17 cellular contexts compared by ENCODE assay signal in genomic region chr2:51758080-51758479, GRCh38.
A peak's percentile ranks its signal among the peaks of the same experiment; 100 is the strongest.
DNase-seq lines count a peak whose midpoint lies in the region; ATAC-seq and TF ChIP-seq lines count a peak whose summit lies in the region.
"Had no signal": no experiment of that assay in that cellular context is flagged by ENCODE, and none has a peak within 500 bp of the region (broad histone marks: within the 10 kb centered on the region; RNA-seq: fewer than 3 reads in every experiment).

No MANE protein-coding gene starts in this region.

- no peak for DNase-seq in GM23338 (ENCODE audit: low spot score)
- DNase-seq in PC-3, result peak; percentile 4
- no peak for DNase-seq in progenitor cell of endocrine pancreas (ENCODE audit: low spot score, unreplicated experiment)
- no peak for DNase-seq in Kasumi-1 (lab: John Stamatoyannopoulos, UW)
- DNase-seq: AML-193; CD4-positive, alpha-beta T cell; DMS153; DND-41; EL; GOT3; H7; KBM-7 had no signal

- intact Hi-C loops in PC-3 (cut with micrococcal nuclease), result no loop called here

- H3K36me3 Mint-ChIP-seq in GM23338 (ENCODE audit: low read depth), result no peaks in the 10 kb centered on the region
- peaks cover 3% of the 10 kb centered on the region for H3K36me3 Mint-ChIP-seq in progenitor cell of endocrine pancreas (ENCODE audit: insufficient read depth)
- H3K36me3 Mint-ChIP-seq: IgD-negative memory B cell had no signal

- H3K4me3 ChIP-seq in ACC112 (ENCODE audit: low read depth, low read length) (no peak overlapping the region), GM23338 (no peak overlapping the region), PC-3 (ENCODE audit: low read length) (no peak overlapping the region)
- H3K4me3 ChIP-seq: GM12878 had no signal

- H3K27me3 Mint-ChIP-seq in GM23338 (ENCODE audit: insufficient read depth, low read depth, poor library complexity) (no peaks in the 10 kb centered on the region), progenitor cell of endocrine pancreas (no peaks in the 10 kb centered on the region)
- H3K27me3 Mint-ChIP-seq: CD4-positive, alpha-beta T cell; IgD-negative memory B cell had no signal

- H3K4me3 Mint-ChIP-seq in GM23338 (no peak overlapping the region), progenitor cell of endocrine pancreas (ENCODE audit: low read depth) (no peak overlapping the region)
- H3K4me3 Mint-ChIP-seq: CD4-positive, alpha-beta T cell; IgD-negative memory B cell had no signal

- peak overlapping the region; percentile 69 for H2AFZ ChIP-seq in ACC112 (ENCODE audit: low read length, unreplicated experiment)
- no peak overlapping the region for H2AFZ ChIP-seq in GM23338
- peak overlapping the region; percentile 37; the same call in 1 of the 2 replicates for H2AFZ ChIP-seq in PC-3 (ENCODE audit: low read length)

- CTCF ChIA-PET in PC-3 (lab: Charles Lee), result no interaction called here

- peaks cover 9% of the 10 kb centered on the region for H3K4me1 ChIP-seq in ACC112 (ENCODE audit: control insufficient read depth, insufficient read depth, low read length, unreplicated experiment)
- no peaks in the 10 kb centered on the region for H3K4me1 ChIP-seq in GM23338 (ENCODE audit: insufficient read depth)
- H3K4me1 ChIP-seq in PC-3 (ENCODE audit: insufficient read depth, low read length), result no peaks in the 10 kb centered on the region

- H3F3A ChIP-seq in GM23338 (replicated peaks; ENCODE audit: low read depth) (no peaks in the 10 kb centered on the region), PC-3 (ENCODE audit: low read length, unreplicated experiment) (no peaks in the 10 kb centered on the region)

- no peaks in the 10 kb centered on the region for H3K79me2 ChIP-seq in ACC112 (ENCODE audit: control insufficient read depth, insufficient read depth, low read length, unreplicated experiment)
- no peaks in the 10 kb centered on the region for H3K79me2 ChIP-seq in GM23338 (replicated peaks; ENCODE audit: insufficient read depth)
- no peaks in the 10 kb centered on the region for H3K79me2 ChIP-seq in PC-3 (ENCODE audit: low read length)

- no peaks in the 10 kb centered on the region for H3K36me3 ChIP-seq in ACC112 (ENCODE audit: insufficient read depth, low read length)
- H3K36me3 ChIP-seq in GM23338 (ENCODE audit: insufficient read depth), result no peaks in the 10 kb centered on the region
- H3K36me3 ChIP-seq in PC-3 (ENCODE audit: low read depth, low read length), result no peaks in the 10 kb centered on the region

- TF ChIP-seq CTCF in GM23338 (conservative IDR thresholded peaks at IDR 0.05; ENCODE audit: low read depth in 2 of 2) (no peak), PC-3 (conservative IDR thresholded peaks at IDR 0.05; ENCODE audit: low read depth, low read length) (no peak), progenitor cell of endocrine pancreas (IDR thresholded peaks at IDR 0.05; ENCODE audit: unreplicated experiment) (no peak)

- no peaks in the 10 kb centered on the region for H3K9me2 ChIP-seq in GM23338 (ENCODE audit: insufficient read depth)
- H3K9me2 ChIP-seq in PC-3 (replicated peaks; ENCODE audit: low read length), result 0 out of 2 replicates have a peak, but pooled peaks cover 2% of the 10 kb centered on the region

- H4K20me1 ChIP-seq in GM23338 (replicated peaks; ENCODE audit: insufficient read depth), result no peaks in the 10 kb centered on the region
- H4K20me1 ChIP-seq in PC-3 (ENCODE audit: low read length), result no peaks in the 10 kb centered on the region

- H3K4me2 ChIP-seq in GM23338, result no peak overlapping the region
- H3K4me2 ChIP-seq in PC-3 (ENCODE audit: low read length), result no peak overlapping the region

- H3K9ac ChIP-seq in PC-3 (ENCODE audit: low read length), result no peak overlapping the region

- no peaks in the 10 kb centered on the region for H3K4me1 Mint-ChIP-seq in GM23338
- peaks cover 8% of the 10 kb centered on the region for H3K4me1 Mint-ChIP-seq in progenitor cell of endocrine pancreas (ENCODE audit: low read depth)
- H3K4me1 Mint-ChIP-seq: IgD-negative memory B cell had no signal

- peak overlapping the region; percentile 59; the same call in 1 of the 2 replicates for H3K27ac Mint-ChIP-seq in GM23338
- peak overlapping the region; percentile 88 for H3K27ac Mint-ChIP-seq in progenitor cell of endocrine pancreas
- H3K27ac Mint-ChIP-seq: CD4-positive, alpha-beta T cell; IgD-negative memory B cell had no signal

- no TSS peak for BruUV-seq in PC-3 (replicated peaks; lab: Mats Ljungman, UMichigan)

- H3K27me3 ChIP-seq in ACC112 (ENCODE audit: insufficient read depth, low read length) (no peaks in the 10 kb centered on the region), GM23338 (ENCODE audit: insufficient read depth) (no peaks in the 10 kb centered on the region), PC-3 (ENCODE audit: low read length) (no peaks in the 10 kb centered on the region)

- no peak for ATAC-seq in GM23338
- ATAC-seq in PC-3, result no peak
- no peak for ATAC-seq in GM21576 (IDR thresholded peaks at IDR 0.05; ENCODE audit: unreplicated experiment)
- ATAC-seq: GM12878 had no signal

- H3K9me3 Mint-ChIP-seq in GM23338 (no peaks in the 10 kb centered on the region), progenitor cell of endocrine pancreas (ENCODE audit: low read depth) (peaks cover 11% of the 10 kb centered on the region)
- H3K9me3 Mint-ChIP-seq: CD4-positive, alpha-beta T cell had no signal

- POLR2A ChIA-PET in PC-3 (lab: Charles Lee; ENCODE audit: unreplicated experiment), result no interaction called here

- no peak overlapping the region for H3K27ac ChIP-seq in ACC112 (ENCODE audit: low read depth, low read length)
- no peak overlapping the region for H3K27ac ChIP-seq in GM23338 (ENCODE audit: low read depth)
- no peak overlapping the region for H3K27ac ChIP-seq in PC-3 (ENCODE audit: low read length)
- H3K27ac ChIP-seq: C4-2B had no signal

- H3K9me3 ChIP-seq in PC-3 (ENCODE audit: low read length), result no peaks in the 10 kb centered on the region

TF ChIP-seq in GM23338, 12 proteins besides CTCF, POLR2A, EP300 and RAD21:
- TF ChIP-seq JUNB (IDR thresholded peaks at IDR 0.05; ENCODE audit: unreplicated experiment), result no peak
